In the genomic region with DNA sequence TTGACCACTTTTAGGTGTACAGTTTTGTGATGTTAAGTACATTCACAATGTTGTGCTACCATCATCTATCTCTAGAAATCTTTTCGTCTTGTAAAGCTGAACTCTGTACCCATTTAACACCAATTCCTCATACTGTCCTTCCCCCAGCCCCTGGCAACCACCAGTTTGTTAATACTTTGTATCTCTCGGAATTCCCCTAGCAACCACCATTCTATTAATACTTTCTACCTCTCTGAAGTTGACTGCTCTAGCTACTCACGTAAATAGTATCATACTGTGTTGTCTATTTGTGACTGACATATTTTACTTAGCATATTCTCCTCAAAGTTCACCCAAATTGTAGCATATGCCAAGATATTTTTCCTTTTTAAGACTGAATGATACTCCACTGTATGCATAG, we compare ENCODE assay signal across 10 cellular contexts.
DNase-seq lines count a peak whose midpoint lies in the region; ATAC-seq and TF ChIP-seq lines count a peak whose summit lies in the region.
"Had no signal": no experiment of that assay in that cellular context is flagged by ENCODE, and none has a peak within 500 bp of the region (broad histone marks: within the 10 kb centered on the region; RNA-seq: fewer than 3 reads in every experiment).

No MANE protein-coding gene starts in this region.

- TF ChIP-seq CTCF in GM12865 (IDR thresholded peaks at IDR 0.05; ENCODE audit: insufficient read depth, low read depth, low read length, missing control alignments), result no peak

- H3K4me3 ChIP-seq in GM12865 (ENCODE audit: low read depth, low read length), result peak overlapping the region; percentile 90

- peak; percentile 72 for ATAC-seq in GM19397 (IDR thresholded peaks at IDR 0.05; ENCODE audit: unreplicated experiment)
- peak; percentile 66 for ATAC-seq in HG02885 (IDR thresholded peaks at IDR 0.05; ENCODE audit: poor library complexity, unreplicated experiment)

- DNase-seq in GM12865 (ENCODE audit: low read depth), result peak; percentile 86
- DNase-seq in NAMALWA (ENCODE audit: low spot score), result peak; percentile 66
- no peak for DNase-seq in NCI-H510A (lab: John Stamatoyannopoulos, UW)
- DNase-seq in dedifferentiated amniotic fluid mesenchymal stem cell (ENCODE audit: extremely low spot score), result no peak
- DNase-seq in DMS79 (lab: John Stamatoyannopoulos, UW), result no peak
- DNase-seq in GM19238 (ENCODE audit: insufficient read length, low spot score), result no peak
- DNase-seq: AML-193, NCI-H510A treated with DMSO at 0.1 percent for 48 hours had no signal

Comparison
In these comparisons a context has a peak if more than half of its experiments do, and no peak if none do; other contexts are left out.
1. DNase-seq: peak in GM12865 (single experiment) and NAMALWA (single experiment); none in NCI-H510A (single experiment), dedifferentiated amniotic fluid mesenchymal stem cell (single experiment), DMS79 (single experiment) and GM19238 (single experiment).